In genomic region chr17:29617481-29618271, GRCh38 we compare ENCODE assay signal across 1 cellular context.
TF ChIP-seq lines count a peak whose summit lies in the region.

No MANE protein-coding gene starts in this region.

TF ChIP-seq in K562, 482 proteins besides CTCF, POLR2A, EP300 and RAD21 (continued from another document and continues in another):
- TF ChIP-seq NR2C2 (CRISPR knock-in tag; IDR thresholded peaks at IDR 0.05) (peak; percentile 18; the same call in 1 of the 2 replicates), NR2C2 (tag; IDR thresholded peaks at IDR 0.05) (no peak), MYNN (IDR thresholded peaks at IDR 0.05) (no peak), MYNN (CRISPR knock-in tag; IDR thresholded peaks at IDR 0.05) (no peak), HDAC8 (tag; IDR thresholded peaks at IDR 0.05) (0 out of 2 replicates have a peak, but pooled peaks have one; percentile 25), CREM (IDR thresholded peaks at IDR 0.05; ENCODE audit: low read depth) (peak; percentile 62), SOX6 (IDR thresholded peaks at IDR 0.05) (peak; percentile 17; the same call in 1 of the 2 replicates), NBN (IDR thresholded peaks at IDR 0.05; ENCODE audit: low read depth) (0 out of 2 replicates have a peak, but pooled peaks have one; percentile 48), PRMT5 (CRISPR knock-in tag; IDR thresholded peaks at IDR 0.05) (no peak), HDAC2 (IDR thresholded peaks at IDR 0.05) (no peak), HDAC3 (IDR thresholded peaks at IDR 0.05; ENCODE audit: borderline replicate concordance, partially characterized antibody) (no peak), PHF20 (IDR thresholded peaks at IDR 0.05; ENCODE audit: partially characterized antibody) (peak; percentile 49), FOXK2 (conservative IDR thresholded peaks at IDR 0.05 in 1 of 2, IDR thresholded peaks at IDR 0.05 in 1 of 2; ENCODE audit: low read depth in 2 of 2) (no peak), ZBTB7A (IDR thresholded peaks at IDR 0.05; ENCODE audit: borderline replicate concordance, control insufficient read depth, low read depth, low read length) (peak; percentile 42; the same call in 1 of the 2 replicates), LEF1 (IDR thresholded peaks at IDR 0.05) (0 out of 2 replicates have a peak, but pooled peaks have one; percentile 34), GATA2 (CRISPR knock-in tag; IDR thresholded peaks at IDR 0.05) (no peak), FOXA3 (CRISPR knock-in tag; conservative IDR thresholded peaks at IDR 0.05 in 1 of 2, IDR thresholded peaks at IDR 0.05 in 1 of 2) (peak in 1 of 2 experiments; percentile 11; a peak in 1 of 4 replicates), XRCC4 (IDR thresholded peaks at IDR 0.05; ENCODE audit: extremely low read depth, insufficient read depth, insufficient read length) (no peak), HNRNPL (IDR thresholded peaks at IDR 0.05; ENCODE audit: low read depth, low read length) (peak; percentile 33), TCF3 (CRISPR knock-in tag; IDR thresholded peaks at IDR 0.05) (0 out of 2 replicates have a peak, but pooled peaks have one; percentile 15), NONO (IDR thresholded peaks at IDR 0.05; ENCODE audit: low read depth in 2 of 2, low read length in 1 of 2) (peak in 1 of 2 experiments; percentile 68; a peak in 1 of 4 replicates), POLR2G (IDR thresholded peaks at IDR 0.05; ENCODE audit: low read depth, low read length) (peak; percentile 86), SMAD4 (CRISPR knock-in tag; conservative IDR thresholded peaks at IDR 0.05) (peak; percentile 88), KLF16 (IDR thresholded peaks at IDR 0.05) (peak; percentile 95), HDAC1 (IDR thresholded peaks at IDR 0.05) (peak in 1 of 2 experiments; percentile 39; a peak in 1 of 4 replicates), TEAD1 (CRISPR knock-in tag; IDR thresholded peaks at IDR 0.05) (0 out of 4 replicates have a peak, but pooled peaks of 1 of the 2 experiments have one; percentile 69), FOSL1 (tag; conservative IDR thresholded peaks at IDR 0.05) (no peak), SMC3 (conservative IDR thresholded peaks at IDR 0.05; ENCODE audit: insufficient read depth, low read depth, low read length) (peak; percentile 52; the same call in 1 of the 2 replicates), SP1 (CRISPR knock-in tag; IDR thresholded peaks at IDR 0.05) (no peak; the same call in 1 of the 2 replicates), CHCHD3 (CRISPR knock-in tag; IDR thresholded peaks at IDR 0.05) (peak; percentile 49; the same call in 1 of the 2 replicates), MAX (CRISPR knock-in tag; IDR thresholded peaks at IDR 0.05) (peak; percentile 89), CCNT2 (IDR thresholded peaks at IDR 0.05; ENCODE audit: borderline replicate concordance, extremely low read depth, insufficient read length, low read depth, low read length) (peak; percentile 53), MTA1 (IDR thresholded peaks at IDR 0.05; ENCODE audit: borderline replicate concordance) (peak; percentile 49; the same call in 1 of the 2 replicates), HMGN3 (IDR thresholded peaks at IDR 0.05; ENCODE audit: borderline replicate concordance, extremely low read depth, insufficient read length, low read depth, low read length) (peak; percentile 26), TBL1XR1 (IDR thresholded peaks at IDR 0.05; ENCODE audit: low read length in 2 of 2) (0 out of 4 replicates have a peak, but pooled peaks of 1 of the 2 experiments have one; percentile 20), TFAP4 (CRISPR knock-in tag; IDR thresholded peaks at IDR 0.05; ENCODE audit: borderline replicate concordance) (peak; percentile 58; the same call in 1 of the 2 replicates), ESRRA (IDR thresholded peaks at IDR 0.05; ENCODE audit: borderline replicate concordance, low read depth) (peak; percentile 84; the same call in 1 of the 2 replicates), GABPB1 (CRISPR knock-in tag; IDR thresholded peaks at IDR 0.05) (peak; percentile 43; the same call in 1 of the 2 replicates), ATF1 (CRISPR knock-in tag; IDR thresholded peaks at IDR 0.05) (no peak), ATF1 (tag; IDR thresholded peaks at IDR 0.05) (0 out of 2 replicates have a peak, but pooled peaks have one; percentile 31), STAT5B (CRISPR knock-in tag; IDR thresholded peaks at IDR 0.05) (no peak), LARP7 (IDR thresholded peaks at IDR 0.05) (no peak), FUS (optimal IDR thresholded peaks at IDR 0.05; ENCODE audit: low read depth, low read length) (peak; percentile 42), JUN (IDR thresholded peaks at IDR 0.05; ENCODE audit: borderline replicate concordance, low read depth, low read length) (peak; percentile 26; the same call in 1 of the 2 replicates), JUN (CRISPR knock-in tag; IDR thresholded peaks at IDR 0.05; ENCODE audit: borderline replicate concordance) (no peak), BCOR (IDR thresholded peaks at IDR 0.05) (peak; percentile 70), ZNF444 (CRISPR knock-in tag; IDR thresholded peaks at IDR 0.05) (no peak), SRF (CRISPR knock-in tag; IDR thresholded peaks at IDR 0.05) (peak in 1 of 2 experiments; percentile 30; a peak in 1 of 4 replicates), ETV1 (tag; conservative IDR thresholded peaks at IDR 0.05; ENCODE audit: low read depth) (peak; percentile 31), ZNF12 (CRISPR knock-in tag; IDR thresholded peaks at IDR 0.05) (0 out of 2 replicates have a peak, but pooled peaks have one; percentile 62), STAG1 (CRISPR knock-in tag; IDR thresholded peaks at IDR 0.05; ENCODE audit: borderline replicate concordance) (peak; percentile 44; the same call in 1 of the 2 replicates), CXXC5 (CRISPR knock-in tag; IDR thresholded peaks at IDR 0.05) (peak; percentile 78), ASH1L (IDR thresholded peaks at IDR 0.05; ENCODE audit: borderline replicate concordance, low read depth, partially characterized antibody) (no peak), TRIM24 (IDR thresholded peaks at IDR 0.05) (peak in 1 of 2 experiments; percentile 60; a peak in 2 of 4 replicates), CBFB (CRISPR knock-in tag; IDR thresholded peaks at IDR 0.05) (peak; percentile 98), ZNF24 (IDR thresholded peaks at IDR 0.05) (0 out of 2 replicates have a peak, but pooled peaks have one; percentile 9), MAZ (CRISPR knock-in tag; conservative IDR thresholded peaks at IDR 0.05 in 1 of 2, IDR thresholded peaks at IDR 0.05 in 1 of 2) (peak; percentile 40 to 68; a peak in 1 of 4 replicates)
- TF ChIP-seq, protein P1, sequence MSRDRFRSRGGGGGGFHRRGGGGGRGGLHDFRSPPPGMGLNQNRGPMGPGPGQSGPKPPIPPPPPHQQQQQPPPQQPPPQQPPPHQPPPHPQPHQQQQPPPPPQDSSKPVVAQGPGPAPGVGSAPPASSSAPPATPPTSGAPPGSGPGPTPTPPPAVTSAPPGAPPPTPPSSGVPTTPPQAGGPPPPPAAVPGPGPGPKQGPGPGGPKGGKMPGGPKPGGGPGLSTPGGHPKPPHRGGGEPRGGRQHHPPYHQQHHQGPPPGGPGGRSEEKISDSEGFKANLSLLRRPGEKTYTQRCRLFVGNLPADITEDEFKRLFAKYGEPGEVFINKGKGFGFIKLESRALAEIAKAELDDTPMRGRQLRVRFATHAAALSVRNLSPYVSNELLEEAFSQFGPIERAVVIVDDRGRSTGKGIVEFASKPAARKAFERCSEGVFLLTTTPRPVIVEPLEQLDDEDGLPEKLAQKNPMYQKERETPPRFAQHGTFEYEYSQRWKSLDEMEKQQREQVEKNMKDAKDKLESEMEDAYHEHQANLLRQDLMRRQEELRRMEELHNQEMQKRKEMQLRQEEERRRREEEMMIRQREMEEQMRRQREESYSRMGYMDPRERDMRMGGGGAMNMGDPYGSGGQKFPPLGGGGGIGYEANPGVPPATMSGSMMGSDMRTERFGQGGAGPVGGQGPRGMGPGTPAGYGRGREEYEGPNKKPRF (IDR thresholded peaks at IDR 0.05; ENCODE audit: low read depth, low read length) = no peak
- TF ChIP-seq, protein P2, sequence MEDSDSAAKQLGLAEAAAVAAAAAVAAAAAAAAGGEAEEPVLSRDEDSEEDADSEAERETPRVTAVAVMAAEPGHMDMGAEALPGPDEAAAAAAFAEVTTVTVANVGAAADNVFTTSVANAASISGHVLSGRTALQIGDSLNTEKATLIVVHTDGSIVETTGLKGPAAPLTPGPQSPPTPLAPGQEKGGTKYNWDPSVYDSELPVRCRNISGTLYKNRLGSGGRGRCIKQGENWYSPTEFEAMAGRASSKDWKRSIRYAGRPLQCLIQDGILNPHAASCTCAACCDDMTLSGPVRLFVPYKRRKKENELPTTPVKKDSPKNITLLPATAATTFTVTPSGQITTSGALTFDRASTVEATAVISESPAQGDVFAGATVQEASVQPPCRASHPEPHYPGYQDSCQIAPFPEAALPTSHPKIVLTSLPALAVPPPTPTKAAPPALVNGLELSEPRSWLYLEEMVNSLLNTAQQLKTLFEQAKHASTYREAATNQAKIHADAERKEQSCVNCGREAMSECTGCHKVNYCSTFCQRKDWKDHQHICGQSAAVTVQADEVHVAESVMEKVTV (CRISPR knock-in tag; IDR thresholded peaks at IDR 0.05) = 0 out of 2 replicates have a peak, but pooled peaks have one; percentile 16
- TF ChIP-seq, protein P3, sequence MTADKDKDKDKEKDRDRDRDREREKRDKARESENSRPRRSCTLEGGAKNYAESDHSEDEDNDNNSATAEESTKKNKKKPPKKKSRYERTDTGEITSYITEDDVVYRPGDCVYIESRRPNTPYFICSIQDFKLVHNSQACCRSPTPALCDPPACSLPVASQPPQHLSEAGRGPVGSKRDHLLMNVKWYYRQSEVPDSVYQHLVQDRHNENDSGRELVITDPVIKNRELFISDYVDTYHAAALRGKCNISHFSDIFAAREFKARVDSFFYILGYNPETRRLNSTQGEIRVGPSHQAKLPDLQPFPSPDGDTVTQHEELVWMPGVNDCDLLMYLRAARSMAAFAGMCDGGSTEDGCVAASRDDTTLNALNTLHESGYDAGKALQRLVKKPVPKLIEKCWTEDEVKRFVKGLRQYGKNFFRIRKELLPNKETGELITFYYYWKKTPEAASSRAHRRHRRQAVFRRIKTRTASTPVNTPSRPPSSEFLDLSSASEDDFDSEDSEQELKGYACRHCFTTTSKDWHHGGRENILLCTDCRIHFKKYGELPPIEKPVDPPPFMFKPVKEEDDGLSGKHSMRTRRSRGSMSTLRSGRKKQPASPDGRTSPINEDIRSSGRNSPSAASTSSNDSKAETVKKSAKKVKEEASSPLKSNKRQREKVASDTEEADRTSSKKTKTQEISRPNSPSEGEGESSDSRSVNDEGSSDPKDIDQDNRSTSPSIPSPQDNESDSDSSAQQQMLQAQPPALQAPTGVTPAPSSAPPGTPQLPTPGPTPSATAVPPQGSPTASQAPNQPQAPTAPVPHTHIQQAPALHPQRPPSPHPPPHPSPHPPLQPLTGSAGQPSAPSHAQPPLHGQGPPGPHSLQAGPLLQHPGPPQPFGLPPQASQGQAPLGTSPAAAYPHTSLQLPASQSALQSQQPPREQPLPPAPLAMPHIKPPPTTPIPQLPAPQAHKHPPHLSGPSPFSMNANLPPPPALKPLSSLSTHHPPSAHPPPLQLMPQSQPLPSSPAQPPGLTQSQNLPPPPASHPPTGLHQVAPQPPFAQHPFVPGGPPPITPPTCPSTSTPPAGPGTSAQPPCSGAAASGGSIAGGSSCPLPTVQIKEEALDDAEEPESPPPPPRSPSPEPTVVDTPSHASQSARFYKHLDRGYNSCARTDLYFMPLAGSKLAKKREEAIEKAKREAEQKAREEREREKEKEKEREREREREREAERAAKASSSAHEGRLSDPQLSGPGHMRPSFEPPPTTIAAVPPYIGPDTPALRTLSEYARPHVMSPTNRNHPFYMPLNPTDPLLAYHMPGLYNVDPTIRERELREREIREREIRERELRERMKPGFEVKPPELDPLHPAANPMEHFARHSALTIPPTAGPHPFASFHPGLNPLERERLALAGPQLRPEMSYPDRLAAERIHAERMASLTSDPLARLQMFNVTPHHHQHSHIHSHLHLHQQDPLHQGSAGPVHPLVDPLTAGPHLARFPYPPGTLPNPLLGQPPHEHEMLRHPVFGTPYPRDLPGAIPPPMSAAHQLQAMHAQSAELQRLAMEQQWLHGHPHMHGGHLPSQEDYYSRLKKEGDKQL (CRISPR knock-in tag; IDR thresholded peaks at IDR 0.05; ENCODE audit: borderline replicate concordance) = no peak
- TF ChIP-seq, protein P4, sequence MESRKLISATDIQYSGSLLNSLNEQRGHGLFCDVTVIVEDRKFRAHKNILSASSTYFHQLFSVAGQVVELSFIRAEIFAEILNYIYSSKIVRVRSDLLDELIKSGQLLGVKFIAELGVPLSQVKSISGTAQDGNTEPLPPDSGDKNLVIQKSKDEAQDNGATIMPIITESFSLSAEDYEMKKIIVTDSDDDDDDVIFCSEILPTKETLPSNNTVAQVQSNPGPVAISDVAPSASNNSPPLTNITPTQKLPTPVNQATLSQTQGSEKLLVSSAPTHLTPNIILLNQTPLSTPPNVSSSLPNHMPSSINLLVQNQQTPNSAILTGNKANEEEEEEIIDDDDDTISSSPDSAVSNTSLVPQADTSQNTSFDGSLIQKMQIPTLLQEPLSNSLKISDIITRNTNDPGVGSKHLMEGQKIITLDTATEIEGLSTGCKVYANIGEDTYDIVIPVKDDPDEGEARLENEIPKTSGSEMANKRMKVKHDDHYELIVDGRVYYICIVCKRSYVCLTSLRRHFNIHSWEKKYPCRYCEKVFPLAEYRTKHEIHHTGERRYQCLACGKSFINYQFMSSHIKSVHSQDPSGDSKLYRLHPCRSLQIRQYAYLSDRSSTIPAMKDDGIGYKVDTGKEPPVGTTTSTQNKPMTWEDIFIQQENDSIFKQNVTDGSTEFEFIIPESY (CRISPR knock-in tag; IDR thresholded peaks at IDR 0.05) = peak; percentile 84
- TF ChIP-seq, protein P5, sequence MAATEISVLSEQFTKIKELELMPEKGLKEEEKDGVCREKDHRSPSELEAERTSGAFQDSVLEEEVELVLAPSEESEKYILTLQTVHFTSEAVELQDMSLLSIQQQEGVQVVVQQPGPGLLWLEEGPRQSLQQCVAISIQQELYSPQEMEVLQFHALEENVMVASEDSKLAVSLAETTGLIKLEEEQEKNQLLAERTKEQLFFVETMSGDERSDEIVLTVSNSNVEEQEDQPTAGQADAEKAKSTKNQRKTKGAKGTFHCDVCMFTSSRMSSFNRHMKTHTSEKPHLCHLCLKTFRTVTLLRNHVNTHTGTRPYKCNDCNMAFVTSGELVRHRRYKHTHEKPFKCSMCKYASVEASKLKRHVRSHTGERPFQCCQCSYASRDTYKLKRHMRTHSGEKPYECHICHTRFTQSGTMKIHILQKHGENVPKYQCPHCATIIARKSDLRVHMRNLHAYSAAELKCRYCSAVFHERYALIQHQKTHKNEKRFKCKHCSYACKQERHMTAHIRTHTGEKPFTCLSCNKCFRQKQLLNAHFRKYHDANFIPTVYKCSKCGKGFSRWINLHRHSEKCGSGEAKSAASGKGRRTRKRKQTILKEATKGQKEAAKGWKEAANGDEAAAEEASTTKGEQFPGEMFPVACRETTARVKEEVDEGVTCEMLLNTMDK (IDR thresholded peaks at IDR 0.05; ENCODE audit: borderline replicate concordance, insufficient read depth, low read depth, low read length, poor library complexity, severe bottlenecking) = peak; percentile 62
